ENCODE assay signal across 10 cellular contexts in the genomic region with DNA sequence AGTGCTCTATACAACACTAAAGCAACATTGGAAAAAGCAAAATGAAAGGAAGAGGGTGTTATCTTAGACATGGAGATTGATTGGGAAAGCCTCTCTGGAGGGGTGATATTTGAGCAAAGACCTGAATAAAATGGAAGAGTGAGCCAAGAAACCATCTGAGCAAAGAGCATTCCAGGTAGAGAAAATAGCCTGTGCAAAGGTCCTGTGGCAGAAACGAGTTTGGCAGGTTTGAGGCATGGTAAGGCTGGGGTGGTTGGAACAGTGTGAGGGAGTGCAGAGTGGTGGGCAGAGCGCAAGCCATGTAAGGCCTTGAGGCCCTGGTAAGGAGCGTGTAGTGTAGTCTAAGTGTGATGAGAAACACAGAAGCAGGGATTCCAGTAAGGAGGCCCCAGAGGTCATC. TPM values are rescaled to one million over a fixed set of nuclear protein-coding genes. Genes with fewer than 3 reads are reported as not detected.
"Had no signal": no experiment of that assay in that cellular context is flagged by ENCODE, and none has a peak within 500 bp of the region (broad histone marks: within the 10 kb centered on the region; RNA-seq: fewer than 3 reads in every experiment).

No MANE protein-coding gene starts in this region.

- H3K4me3 Mint-ChIP-seq: H9, HFFc6, IgD-negative memory B cell had no signal

- DNase-seq: GM23248, GOT3, H9, HCEC 1CT, HFFc6, KG1 had no signal

- H3K4me1 Mint-ChIP-seq: IgD-negative memory B cell had no signal

- H3K9ac ChIP-seq: GM23248 had no signal

- H3K27ac Mint-ChIP-seq: H9, HFFc6 had no signal

- ATAC-seq: HepG2 had no signal

- H2AFZ ChIP-seq: GM23248 had no signal

- H3K9me3 Mint-ChIP-seq: H9, HFFc6 had no signal

- FAIRE-seq: H54, HepG2 had no signal

- H3K27ac ChIP-seq: GM23248 had no signal

- H3K4me3 ChIP-seq: GM23248 had no signal

RNA-seq across cellular contexts. Expression of gene PTPRT, which starts 40.0 kb away (rescaled TPM):
- total RNA-seq: GM23248, HFFc6, HT-29 had no signal
- polyA plus RNA-seq: GM23248, IgD-negative memory B cell had no signal
